ENCODE assay signal across 18 cellular contexts in genomic region chr14:34750670-34751069, GRCh38. TPM values are rescaled to one million over a fixed set of nuclear protein-coding genes. Genes with fewer than 3 reads are reported as not detected.
DNase-seq lines count a peak whose midpoint lies in the region; ATAC-seq, FAIRE-seq and TF ChIP-seq lines count a peak whose summit lies in the region.
"Had no signal": no experiment of that assay in that cellular context is flagged by ENCODE, and none has a peak within 500 bp of the region (broad histone marks: within the 10 kb centered on the region; RNA-seq: fewer than 3 reads in every experiment).

No MANE protein-coding gene starts in this region.

- H3K27me3 ChIP-seq in skeletal muscle satellite cell (ENCODE audit: control insufficient read depth, insufficient read depth, low read length) (no peaks in the 10 kb centered on the region), WERI-Rb-1 (ENCODE audit: insufficient read depth, low read depth, severe bottlenecking) (no peaks in the 10 kb centered on the region), small intestine (ENCODE audit: control insufficient read depth in 2 of 2, insufficient read depth in 2 of 2, low read length in 2 of 2) (no peaks in the 10 kb centered on the region)
- H3K27me3 ChIP-seq: upper lobe of right lung had no signal

- DNase-seq in astrocyte of the cerebellum (ENCODE audit: low read depth) (peak; percentile 37), fibroblast of pulmonary artery (ENCODE audit: low read depth) (peak; percentile 79), WERI-Rb-1 (no peak), small intestine (no peak), NCI-H526 (lab: John Stamatoyannopoulos, UW) (no peak)
- DNase-seq: activated CD8-positive, alpha-beta memory T cell treated with anti-CD3 and anti-CD28 coated beads for 24 hours; anterior cingulate cortex; effector CD8-positive, alpha-beta T cell; left ventricle myocardium inferior; NCI-H1105 treated with DMSO at 0.1 percent for 48 hours; NCI-H345; stimulated activated CD4-positive, alpha-beta T cell treated with anti-CD3 and anti-CD28 coated beads, Interleukin-4, amount 100 ng/mL, for 4 hours; upper lobe of right lung had no signal

- H3K27ac ChIP-seq in HEK293 (ENCODE audit: extremely low read depth, low read depth, low read length) (no peak overlapping the region), WERI-Rb-1 (no peak overlapping the region), small intestine (ENCODE audit: low read depth in 1 of 2, low read length in 1 of 2) (no peak overlapping the region)
- H3K27ac ChIP-seq: left ventricle myocardium inferior, upper lobe of right lung had no signal

- in situ Hi-C loops in astrocyte of the cerebellum (cut with HindIII; ENCODE audit: low sequenced_read_pairs): no loop called here

- no peak overlapping the region for H3K9ac ChIP-seq in skeletal muscle satellite cell (ENCODE audit: low read depth, low read length)

- peaks cover 15 to 22% of the 10 kb centered on the region in 2 experiments for H3K36me3 ChIP-seq in HEK293 (ENCODE audit: control insufficient read depth in 2 of 2, insufficient read depth in 1 of 2, low read length in 2 of 2)
- peaks cover 15% of the 10 kb centered on the region for H3K36me3 ChIP-seq in skeletal muscle satellite cell (ENCODE audit: insufficient read depth, low read length)
- peaks cover 20% of the 10 kb centered on the region for H3K36me3 ChIP-seq in WERI-Rb-1
- H3K36me3 ChIP-seq in small intestine (ENCODE audit: control insufficient read depth in 2 of 2, insufficient read depth in 2 of 2, low read length in 2 of 2): peaks cover 2% of the 10 kb centered on the region in 2 donors

- peak overlapping the region; percentile 24 for H3K4me2 ChIP-seq in skeletal muscle satellite cell (ENCODE audit: low read length)

- TF ChIP-seq CTCF in HEK293 (tag by site-specific recombination; IDR thresholded peaks at IDR 0.05) (no peak), astrocyte of the cerebellum (IDR thresholded peaks at IDR 0.05; ENCODE audit: low read depth, low read length, missing control alignments) (no peak), fibroblast of pulmonary artery (IDR thresholded peaks at IDR 0.05; ENCODE audit: low read length, missing control alignments) (no peak), WERI-Rb-1 (IDR thresholded peaks at IDR 0.05; ENCODE audit: low read depth, low read length) (no peak)

- ATAC-seq in GM21786 (IDR thresholded peaks at IDR 0.05; ENCODE audit: unreplicated experiment): no peak
- ATAC-seq: HepG2; stimulated activated effector memory CD8-positive, alpha-beta T cell treated with anti-CD3 and anti-CD28 coated beads, Interleukin-12 subunit alpha, Interleukin-12 subunit beta, amount 100 ng/mL, for 72 hours; upper lobe of right lung had no signal

- CTCF ChIA-PET in HEK293 (lab: Yijun Ruan, JAX): no interaction called here

- no peaks in the 10 kb centered on the region for H3K9me3 ChIP-seq in HEK293 (ENCODE audit: control insufficient read depth, insufficient read depth, low read depth, low read length)
- no peaks in the 10 kb centered on the region for H3K9me3 ChIP-seq in skeletal muscle satellite cell (replicated peaks; ENCODE audit: low read length)
- no peaks in the 10 kb centered on the region for H3K9me3 ChIP-seq in WERI-Rb-1 (ENCODE audit: severe bottlenecking)
- no peaks in the 10 kb centered on the region for H3K9me3 ChIP-seq in small intestine (ENCODE audit: control insufficient read depth, low read depth)
- H3K9me3 ChIP-seq: left ventricle myocardium inferior, upper lobe of right lung had no signal

- POLR2A ChIA-PET in HEK293 (lab: Yijun Ruan, JAX): no interaction called here

- H3K4me1 ChIP-seq in HEK293 (ENCODE audit: control insufficient read depth, insufficient read depth, low read length) (no peaks in the 10 kb centered on the region), skeletal muscle satellite cell (ENCODE audit: control insufficient read depth, insufficient read depth, low read length) (peaks cover 11% of the 10 kb centered on the region), small intestine (ENCODE audit: control insufficient read depth in 2 of 2, insufficient read depth in 1 of 2, low read depth in 1 of 2, low read length in 1 of 2) (no peaks in the 10 kb centered on the region)
- H3K4me1 ChIP-seq: left ventricle myocardium inferior, upper lobe of right lung had no signal

- H3K4me3 ChIP-seq in HEK293 (ENCODE audit: low read depth, low read length): no peak overlapping the region
- no peak overlapping the region for H3K4me3 ChIP-seq in astrocyte of the cerebellum (ENCODE audit: low read depth, low read length)
- no peak overlapping the region for H3K4me3 ChIP-seq in fibroblast of pulmonary artery (replicated peaks; ENCODE audit: low read depth, low read length)
- no peak overlapping the region for H3K4me3 ChIP-seq in skeletal muscle satellite cell (ENCODE audit: low read length)
- no peak overlapping the region for H3K4me3 ChIP-seq in WERI-Rb-1 (ENCODE audit: low read depth, low read length)
- H3K4me3 ChIP-seq in small intestine (ENCODE audit: low read depth in 1 of 2, low read length in 2 of 2): no peak overlapping the region
- H3K4me3 ChIP-seq: left ventricle myocardium inferior, upper lobe of right lung had no signal

- no peak for FAIRE-seq in small intestine (lab: Jason Lieb, UNC)
- FAIRE-seq: HepG2 had no signal

TF ChIP-seq in HEK293, 187 proteins besides CTCF, POLR2A, EP300 and RAD21:
- TF ChIP-seq ZBTB8A (tag by site-specific recombination; IDR thresholded peaks at IDR 0.05): no peak
- TF ChIP-seq PRDM10 (tag by site-specific recombination; IDR thresholded peaks at IDR 0.05): peak; percentile 24; the same call in 1 of the 2 replicates

RNA-seq across cellular contexts. Expression of gene CFL2, which starts 36.3 kb away (rescaled TPM):
- total RNA-seq in skeletal muscle satellite cell (2012; rRNA removed): 70.3 and 89.2 TPM in 2 replicates
- polyA plus RNA-seq in small intestine: 10 to 100 TPM in 1 of 3 donors, 1 to 10 TPM in 2; 1.6 to 12.4 (median 9.7) TPM

Comparison
In these comparisons a context has a peak if more than half of its experiments do, and no peak if none do; other contexts are left out.
1. DNase-seq: peak in astrocyte of the cerebellum (single experiment) and fibroblast of pulmonary artery (single experiment); none in WERI-Rb-1 (single experiment), small intestine (single experiment) and NCI-H526 (0 of 2).